In genomic region chr13:97259787-97260641, GRCh38 we compare ENCODE assay signal across 8 cellular contexts. TPM values are rescaled to one million over a fixed set of nuclear protein-coding genes. Genes with fewer than 3 reads are reported as not detected.
DNase-seq lines count a peak whose midpoint lies in the region; ATAC-seq, FAIRE-seq and TF ChIP-seq lines count a peak whose summit lies in the region.

No MANE protein-coding gene starts in this region.

- no peak overlapping the region for H3K23ac ChIP-seq in H1 (ENCODE audit: insufficient read length)

- no peak for FAIRE-seq in H1 (lab: Jason Lieb, UNC)
- no peak for FAIRE-seq in GM12891 (lab: Jason Lieb, UNC)

- DNase-seq in AG04450 (ENCODE audit: low read depth, low spot score) (no peak), OCI-M1 (lab: John Stamatoyannopoulos, UW) (peak; percentile 97), H1 (ENCODE audit: low read depth in 1 of 2, low spot score in 2 of 2) (no peak), T-cell (no peak), GM12891 (ENCODE audit: insufficient read length, low spot score) (no peak)

- H3K27me3 Mint-ChIP-seq in T-cell = no peaks in the 10 kb centered on the region

- H3K9ac ChIP-seq in H1 (replicated peaks in 1 of 4; ENCODE audit: extremely low read depth in 1 of 4, low read depth in 3 of 4, low read length in 3 of 4) (no peak overlapping the region), muscle layer of colon (ENCODE audit: low read length) (no peak overlapping the region)

- H2BK5ac ChIP-seq in H1 (ENCODE audit: low read depth, low read length) = peak overlapping the region; percentile 14; the same call in 1 of the 2 replicates

- no peak for TF ChIP-seq RAD21 in H1 (IDR thresholded peaks at IDR 0.05 in 1 of 2, conservative IDR thresholded peaks at IDR 0.05 in 1 of 2; ENCODE audit: low read depth in 2 of 2, low read length in 2 of 2)

- no peak for ATAC-seq in GM21717 (IDR thresholded peaks at IDR 0.05; ENCODE audit: unreplicated experiment)
- ATAC-seq in GM19324 (IDR thresholded peaks at IDR 0.05; ENCODE audit: low FRiP score, unreplicated experiment) = no peak
- no peak for ATAC-seq in T-cell (replicated peaks in 1 of 4)

- no peak for TF ChIP-seq EP300 in H1 (IDR thresholded peaks at IDR 0.05; ENCODE audit: borderline replicate concordance in 1 of 2, low read depth in 2 of 2, low read length in 2 of 2)

- H4K20me1 ChIP-seq in H1 (replicated peaks in 1 of 2; ENCODE audit: control insufficient read depth in 1 of 2, insufficient read depth in 2 of 2, low read length in 2 of 2) = no peaks in the 10 kb centered on the region

- H4K8ac ChIP-seq in H1 (ENCODE audit: extremely low read depth, insufficient read depth, low read length) = no peak overlapping the region

- H3K27ac ChIP-seq in AG04450 (ENCODE audit: low read depth, low read length) (peak overlapping the region; percentile 86), H1 (ENCODE audit: low read depth, low read length) (no peak overlapping the region), muscle layer of colon (ENCODE audit: low read depth, low read length) (peak overlapping the region; percentile 19)

- H2BK120ac ChIP-seq in H1 (replicated peaks; ENCODE audit: low read depth, low read length) = no peak overlapping the region

- no peak overlapping the region for H3K4ac ChIP-seq in H1 (replicated peaks; ENCODE audit: insufficient read length, low read depth, low read length)

- no peak overlapping the region for H3K4me3 Mint-ChIP-seq in T-cell

- H2AK5ac ChIP-seq in H1 (ENCODE audit: low read depth, low read length) = no peak overlapping the region; the same call in 1 of the 2 replicates

- WGBS in H1 (ENCODE audit: extremely low coverage in 1 of 2, insufficient coverage in 1 of 2, insufficient read length in 1 of 2, insufficient replicate concordance in 2 of 2, low coverage in 1 of 2, low lambda C conversion rate in 2 of 2, missing lambda C conversion rate in 1 of 2), 2 experiments = 91% methylated on average over 13 of the region's 13 CpGs; no CpG with 5 or more reads in 1 of the 2 experiments

- peaks cover 3 to 13% (median 10%) of the 10 kb centered on the region in 4 experiments; a peak in 5 of 7 replicates for H3K4me1 ChIP-seq in H1 (replicated peaks in 1 of 4; ENCODE audit: control insufficient read depth in 3 of 4, insufficient read depth in 4 of 4, low read length in 3 of 4)
- peaks cover 81% of the 10 kb centered on the region for H3K4me1 ChIP-seq in muscle layer of colon (ENCODE audit: insufficient read depth, low read length)

- H3K79me2 ChIP-seq in H1 (ENCODE audit: control insufficient read depth in 1 of 2, insufficient read depth in 2 of 2, low read length in 2 of 2) = no peaks in the 10 kb centered on the region

- no peaks in the 10 kb centered on the region for H3K79me1 ChIP-seq in H1 (ENCODE audit: low read depth, low read length)

- no peaks in the 10 kb centered on the region for H3K9me3 Mint-ChIP-seq in T-cell

- no peak for TF ChIP-seq POLR2A in H1 (IDR thresholded peaks at IDR 0.05; ENCODE audit: control extremely low read depth in 1 of 2, low read depth in 2 of 2, low read length in 2 of 2)
- no peak for TF ChIP-seq POLR2A in GM12891 (IDR thresholded peaks at IDR 0.05; ENCODE audit: low read depth, low read length)

- CTCF ChIA-PET in AG04450 (lab: Charles Lee) (interaction anchor here (1.0 kb wide), 1 partner anchor 150 kb away, joined by 3 read pairs; no protein-coding TSS in a partner anchor), H1 (lab: Charles Lee; ENCODE audit: partially characterized antibody) (interaction anchor here (1.0 to 1.2 kb wide), 2 partner anchors 10 to 87 kb away, joined by 3 to 4 read pairs; no protein-coding TSS in a partner anchor), T-cell (lab: Charles Lee) (no interaction called here)

- H3K9me3 ChIP-seq in AG04450 (ENCODE audit: control insufficient read depth, insufficient read depth, low read length) = no peaks in the 10 kb centered on the region; the same call in 1 of the 2 replicates
- no peaks in the 10 kb centered on the region for H3K9me3 ChIP-seq in H1 (ENCODE audit: insufficient read depth in 2 of 2, low read depth in 1 of 2, low read length in 1 of 2)
- H3K9me3 ChIP-seq in muscle layer of colon (ENCODE audit: low read length) = no peaks in the 10 kb centered on the region

- H2AFZ ChIP-seq in H1 (ENCODE audit: low read length) = no peak overlapping the region

- H3K36me3 Mint-ChIP-seq in T-cell = peaks cover 37% of the 10 kb centered on the region

- peak overlapping the region in 1 of 2 donors; percentile 7 for H3K27ac Mint-ChIP-seq in T-cell

- TF ChIP-seq CTCF in AG04450 (IDR thresholded peaks at IDR 0.05; ENCODE audit: low read depth, low read length) = no peak
- no peak for TF ChIP-seq CTCF in H1 (IDR thresholded peaks at IDR 0.05; ENCODE audit: control extremely low read depth in 1 of 3, insufficient read depth in 1 of 3, low read depth in 1 of 3, low read length in 3 of 3)

- no peak overlapping the region for H3K14ac ChIP-seq in H1 (ENCODE audit: insufficient read length)

- no peak overlapping the region for H3K18ac ChIP-seq in H1 (ENCODE audit: extremely low read depth, low read length)

- H3K36me3 ChIP-seq in H1 (ENCODE audit: control insufficient read depth in 2 of 4, insufficient read depth in 4 of 4, low read length in 3 of 4) (no peaks in the 10 kb centered on the region), muscle layer of colon (ENCODE audit: insufficient read depth, low read length) (no peaks in the 10 kb centered on the region)

- H2BK15ac ChIP-seq in H1 (ENCODE audit: low read length) = no peak overlapping the region; the same call in 1 of the 2 replicates

- H3K4me1 Mint-ChIP-seq in T-cell = peaks cover 79 to 82% (median 82%) of the 10 kb centered on the region in 3 donors

- H3K4me3 ChIP-seq in AG04450 (ENCODE audit: low read depth, low read length) (no peak overlapping the region), H1 (ENCODE audit: extremely low read depth in 1 of 4, insufficient read depth in 2 of 4, low read depth in 3 of 4, low read length in 4 of 4) (no peak overlapping the region), muscle layer of colon (ENCODE audit: low read depth in 1 of 2, low read length in 2 of 2) (no peak overlapping the region)

- H4K91ac ChIP-seq in H1 (replicated peaks; ENCODE audit: insufficient read length, low read length) = no peak overlapping the region

- no peak overlapping the region for H3K56ac ChIP-seq in H1 (replicated peaks; ENCODE audit: insufficient read length, low read depth, low read length)

- H4K5ac ChIP-seq in H1 (ENCODE audit: insufficient read length, low read depth, low read length) = no peak overlapping the region

- no peak overlapping the region for H3K4me2 ChIP-seq in H1 (ENCODE audit: insufficient read depth in 1 of 2, low read depth in 2 of 2, low read length in 2 of 2)

- peak overlapping the region; percentile 82; the same call in 1 of the 2 replicates for H2BK12ac ChIP-seq in H1 (ENCODE audit: low read depth, low read length)

- H3K23me2 ChIP-seq in H1 (ENCODE audit: low read depth, low read length) = no peaks in the 10 kb centered on the region

- POLR2A ChIA-PET in AG04450 (lab: Yijun Ruan, JAX) (no interaction called here), H1 (lab: Charles Lee; ENCODE audit: partially characterized antibody) (interaction anchor here (0.7 to 1.3 kb wide), 2 partner anchors 9 to 33 kb away, joined by 5 read pairs; no protein-coding TSS in a partner anchor), T-cell (lab: Charles Lee) (no interaction called here)

- H3K27me3 ChIP-seq in AG04450 (ENCODE audit: control insufficient read depth, insufficient read depth, low read length) = no peaks in the 10 kb centered on the region
- no peaks in the 10 kb centered on the region for H3K27me3 ChIP-seq in H1 (replicated peaks in 1 of 4; ENCODE audit: control insufficient read depth in 3 of 4, extremely low read depth in 1 of 4, insufficient read depth in 3 of 4, low read length in 3 of 4)
- H3K27me3 ChIP-seq in muscle layer of colon (ENCODE audit: control insufficient read depth in 1 of 2, insufficient read depth in 2 of 2, low read length in 2 of 2) = no peaks in the 10 kb centered on the region

- H2BK20ac ChIP-seq in H1 (ENCODE audit: low read length) = 0 out of 2 replicates have a peak overlapping the region, but pooled peaks have one; percentile 18

TF ChIP-seq in H1, 55 proteins besides CTCF, POLR2A, EP300 and RAD21 (continues in another document):
- TF ChIP-seq KDM4A (IDR thresholded peaks at IDR 0.05; ENCODE audit: low read depth, low read length, severe bottlenecking) = no peak
- TF ChIP-seq RNF2 (IDR thresholded peaks at IDR 0.05; ENCODE audit: borderline replicate concordance, low read depth, low read length, missing control alignments, poor library complexity, severe bottlenecking) = no peak
- TF ChIP-seq KDM1A (IDR thresholded peaks at IDR 0.05; ENCODE audit: borderline replicate concordance, low read length) = no peak
- TF ChIP-seq RXRA (IDR thresholded peaks at IDR 0.05; ENCODE audit: insufficient read depth, low read depth, low read length) = no peak
- TF ChIP-seq JUN (IDR thresholded peaks at IDR 0.05; ENCODE audit: low read depth, low read length) = no peak
- TF ChIP-seq RFX5 (IDR thresholded peaks at IDR 0.05; ENCODE audit: borderline replicate concordance, low read depth, low read length) = no peak

TF ChIP-seq in GM12891, 5 proteins besides CTCF, POLR2A, EP300 and RAD21:
- TF ChIP-seq PAX5 (IDR thresholded peaks at IDR 0.05; ENCODE audit: insufficient read depth, low read length, severe bottlenecking) = no peak
- TF ChIP-seq POLR2AphosphoS5 (IDR thresholded peaks at IDR 0.05; ENCODE audit: low read depth, low read length) = no peak
- no peak for TF ChIP-seq SPI1 (IDR thresholded peaks at IDR 0.05; ENCODE audit: low read depth, low read length)
- no peak for TF ChIP-seq TAF1 (IDR thresholded peaks at IDR 0.05; ENCODE audit: low read depth, low read length)
- TF ChIP-seq POU2F2 (IDR thresholded peaks at IDR 0.05; ENCODE audit: low read depth, low read length) = no peak

RNA-seq across cellular contexts. Expression of gene MBNL2, which starts 37.9 kb away (rescaled TPM):
- 42.4 and 44.0 TPM in 2 replicates for polyA plus RNA-seq in AG04450 (2011; rRNA removed)
- polyA minus RNA-seq in AG04450 (2011; rRNA and poly(A)+ RNA removed) = 83.4 and 103 TPM in 2 replicates
- 2.6 and 3.2 TPM in 2 replicates for total RNA-seq in H1 (2021; fragmentation: NEBNext Ultra II Directional; extraction: Animal tissue kit (Norgen Biotek cat#: 25700))
- polyA plus RNA-seq in H1 (2011; rRNA removed) = 0.67 and 1.0 TPM in 2 replicates
- 1.4 TPM for polyA plus RNA-seq in H1 (2011; cell fraction: cytosol; rRNA removed)
- polyA plus RNA-seq in H1 (2011; cell fraction: nucleus; rRNA removed) = 3.2 TPM
- 1.0 to 2.2 TPM (median 1.4 TPM) in 4 replicates for polyA plus RNA-seq in H1 (2012, experiment 1 of 2)
- 0.76 TPM for polyA plus RNA-seq in H1 (2012, experiment 2 of 2)
- 2.4 TPM for polyA plus RNA-seq in H1 (2013, experiment 1 of 2)
- polyA plus RNA-seq in H1 (2013, experiment 2 of 2) = 2.2 TPM
- polyA minus RNA-seq in H1 (2011; rRNA and poly(A)+ RNA removed) = 7.9 and 10.9 TPM in 2 replicates
- 1.9 TPM for polyA minus RNA-seq in H1 (2011; cell fraction: cytosol; rRNA and poly(A)+ RNA removed)
- polyA minus RNA-seq in H1 (2011; cell fraction: nucleus; rRNA and poly(A)+ RNA removed) = 4.6 TPM
- total RNA-seq in T-cell = 10 to 100 TPM; 21.0 to 33.7 (median 28.5) TPM
- polyA plus RNA-seq in GM12891 (2012; ENCODE audit: low read depth, missing spikeins) = 1.7 TPM

Comparison
In these comparisons a context has a peak if more than half of its experiments do, and no peak if none do; other contexts are left out.
1. CTCF ChIA-PET loops: an anchor here in AG04450 (1.0 kb wide) and H1 (1.0 to 1.2 kb wide); none called in T-cell.